ENCODE assay signal across 1 cellular context in genomic region chr12:8032242-8033152, GRCh38.
TF ChIP-seq lines count a peak whose summit lies in the region.

Gene FOXJ2, plus strand, starts transcription at chr12:8032716. Its CDS starts 7,117 bp downstream, at chr12:8039833.

TF ChIP-seq in K562, 482 proteins besides CTCF, POLR2A, EP300 and RAD21 (continued from another document and continues in another):
- TF ChIP-seq CHD7 (IDR thresholded peaks at IDR 0.05; ENCODE audit: low read depth, low read length) (no peak), PTTG1 (tag; IDR thresholded peaks at IDR 0.05; ENCODE audit: low read depth) (no peak), POLR2G (IDR thresholded peaks at IDR 0.05; ENCODE audit: low read depth, low read length) (peak; percentile 89), SMAD4 (CRISPR knock-in tag; conservative IDR thresholded peaks at IDR 0.05) (0 out of 2 replicates have a peak, but pooled peaks have one; percentile 10), ZNF639 (CRISPR knock-in tag; conservative IDR thresholded peaks at IDR 0.05 in 1 of 2, IDR thresholded peaks at IDR 0.05 in 1 of 2) (peak in 1 of 2 experiments; percentile 77; a peak in 1 of 4 replicates), ZBTB1 (CRISPR knock-in tag; IDR thresholded peaks at IDR 0.05; ENCODE audit: borderline replicate concordance, low read depth) (no peak), FOXK2 (conservative IDR thresholded peaks at IDR 0.05 in 1 of 2, IDR thresholded peaks at IDR 0.05 in 1 of 2; ENCODE audit: low read depth in 2 of 2) (no peak), CHD2 (IDR thresholded peaks at IDR 0.05; ENCODE audit: low read depth, low read length) (no peak), HINFP (tag; conservative IDR thresholded peaks at IDR 0.05; ENCODE audit: low read depth) (no peak), PCBP1 (IDR thresholded peaks at IDR 0.05; ENCODE audit: low read depth, low read length, poor library complexity, severe bottlenecking) (peak; percentile 61), CBFA2T2 (conservative IDR thresholded peaks at IDR 0.05) (no peak), NFE2L1 (tag; IDR thresholded peaks at IDR 0.05; ENCODE audit: borderline replicate concordance, low read depth) (no peak), ATF1 (CRISPR knock-in tag; IDR thresholded peaks at IDR 0.05) (no peak), ATF1 (tag; IDR thresholded peaks at IDR 0.05) (no peak), THRB (CRISPR knock-in tag; conservative IDR thresholded peaks at IDR 0.05) (no peak), YY1 (IDR thresholded peaks at IDR 0.05; ENCODE audit: borderline replicate concordance in 1 of 3, control insufficient read depth in 1 of 3, extremely low read depth in 1 of 3, insufficient read depth in 3 of 3, insufficient read length in 1 of 3, insufficient replicate concordance in 2 of 3, low read depth in 1 of 3, low read length in 2 of 3) (peak in 2 of 3 experiments; percentile 16 to 24), FOXJ2 (tag; IDR thresholded peaks at IDR 0.05) (no peak), POLR2AphosphoS5 (IDR thresholded peaks at IDR 0.05; ENCODE audit: control insufficient read depth, insufficient read depth, low read depth, low read length) (0 out of 2 replicates have a peak, but pooled peaks have one; percentile 18), ZNF75A (CRISPR knock-in tag; IDR thresholded peaks at IDR 0.05) (no peak), TCFL5 (CRISPR knock-in tag; conservative IDR thresholded peaks at IDR 0.05) (no peak), FOXO4 (CRISPR knock-in tag; IDR thresholded peaks at IDR 0.05) (no peak), ZNF444 (CRISPR knock-in tag; IDR thresholded peaks at IDR 0.05) (no peak), ZNF449 (CRISPR knock-in tag; IDR thresholded peaks at IDR 0.05) (no peak), CREM (IDR thresholded peaks at IDR 0.05; ENCODE audit: low read depth) (no peak), GABPB2 (CRISPR knock-in tag; conservative IDR thresholded peaks at IDR 0.05) (no peak), E2F6 (IDR thresholded peaks at IDR 0.05; ENCODE audit: borderline replicate concordance in 1 of 2, extremely low read depth in 1 of 2, insufficient read depth in 1 of 2, insufficient read length in 1 of 2, low read depth in 1 of 2, low read length in 1 of 2, poor library complexity in 1 of 2, severe bottlenecking in 1 of 2) (peak; percentile 22 to 72), HNRNPLL (IDR thresholded peaks at IDR 0.05; ENCODE audit: low read depth, low read length, poor library complexity, severe bottlenecking) (no peak), PHF8 (IDR thresholded peaks at IDR 0.05; ENCODE audit: borderline replicate concordance, low read length) (peak; percentile 84; the same call in 1 of the 2 replicates), TEAD1 (CRISPR knock-in tag; IDR thresholded peaks at IDR 0.05) (no peak), CHD4 (IDR thresholded peaks at IDR 0.05; ENCODE audit: insufficient read depth, insufficient replicate concordance, low read depth, low read length, poor library complexity, severe bottlenecking) (no peak), PBX2 (CRISPR knock-in tag; IDR thresholded peaks at IDR 0.05; ENCODE audit: low read depth) (no peak), PBX2 (tag; conservative IDR thresholded peaks at IDR 0.05; ENCODE audit: low read depth) (no peak), XRCC3 (IDR thresholded peaks at IDR 0.05) (no peak), NFATC3 (IDR thresholded peaks at IDR 0.05) (no peak), ESRRB (CRISPR knock-in tag; IDR thresholded peaks at IDR 0.05; ENCODE audit: borderline replicate concordance) (no peak), DACH1 (IDR thresholded peaks at IDR 0.05; ENCODE audit: partially characterized antibody) (no peak), KDM2B (CRISPR knock-in tag; IDR thresholded peaks at IDR 0.05) (no peak), STAT5B (CRISPR knock-in tag; IDR thresholded peaks at IDR 0.05) (no peak), GTF2E2 (tag; IDR thresholded peaks at IDR 0.05) (0 out of 2 replicates have a peak, but pooled peaks have one; percentile 8)
